ENCODE assay signal across 8 cellular contexts in genomic region chr12:132178801-132179401, GRCh38. TPM values are rescaled to one million over a fixed set of nuclear protein-coding genes. Genes with fewer than 3 reads are reported as not detected.
DNase-seq lines count a peak whose midpoint lies in the region; ATAC-seq and TF ChIP-seq lines count a peak whose summit lies in the region.

No MANE protein-coding gene starts in this region.

- no peak for TF ChIP-seq CTCF in Calu3 (IDR thresholded peaks at IDR 0.05; ENCODE audit: unreplicated experiment)

- POLR2A ChIA-PET in HEK293T (lab: Yijun Ruan, JAX), result interaction anchor here (1.0 kb wide), 1 partner anchor 11 kb away, joined by 3 read pairs; no protein-coding TSS in a partner anchor

- H3K4me3 Mint-ChIP-seq in Calu3 (ENCODE audit: low read depth, unreplicated experiment), result peak overlapping the region; percentile 39
- no peak overlapping the region for H3K4me3 Mint-ChIP-seq in natural killer cell treated with Interleukin-12 subunit alpha and Interleukin-12 subunit beta and Interleukin-15 and Interleukin-18, amount 100 ng/mL, for 72 hours

- H3K27ac Mint-ChIP-seq in Calu3 (ENCODE audit: unreplicated experiment), result no peak overlapping the region
- no peak overlapping the region for H3K27ac Mint-ChIP-seq in natural killer cell treated with Interleukin-12 subunit alpha and Interleukin-12 subunit beta and Interleukin-15 and Interleukin-18, amount 100 ng/mL, for 72 hours

- CTCF ChIA-PET in Calu3 (lab: Charles Lee), result interaction anchor here (0.7 kb wide), 1 partner anchor 10 kb away, joined by 3 read pairs; no protein-coding TSS in a partner anchor
- CTCF ChIA-PET in HEK293T (lab: Yijun Ruan, JAX), result no interaction called here

- no peaks in the 10 kb centered on the region for H3K4me1 Mint-ChIP-seq in Calu3 (ENCODE audit: low read depth, unreplicated experiment)
- H3K4me1 Mint-ChIP-seq in natural killer cell treated with Interleukin-12 subunit alpha and Interleukin-12 subunit beta and Interleukin-15 and Interleukin-18, amount 100 ng/mL, for 72 hours (ENCODE audit: low read depth in 2 of 2), result no peaks in the 10 kb centered on the region

- peak in 1 of 2 donors; percentile 36 for ATAC-seq in natural killer cell treated with Interleukin-12 subunit alpha and Interleukin-12 subunit beta and Interleukin-15 and Interleukin-18, amount 100 ng/mL, for 72 hours
- ATAC-seq in HG02642 (IDR thresholded peaks at IDR 0.05; ENCODE audit: poor library complexity, unreplicated experiment) (no peak), GM19324 (IDR thresholded peaks at IDR 0.05; ENCODE audit: low FRiP score, unreplicated experiment) (no peak)

- H3K27me3 Mint-ChIP-seq in Calu3 (ENCODE audit: unreplicated experiment), result peaks cover 91% of the 10 kb centered on the region
- H3K27me3 Mint-ChIP-seq in natural killer cell treated with Interleukin-12 subunit alpha and Interleukin-12 subunit beta and Interleukin-15 and Interleukin-18, amount 100 ng/mL, for 72 hours, result peaks cover 0 to 6% of the 10 kb centered on the region in 2 donors

- no peaks in the 10 kb centered on the region for H3K36me3 Mint-ChIP-seq in Calu3 (ENCODE audit: insufficient read depth, unreplicated experiment)
- no peaks in the 10 kb centered on the region for H3K36me3 Mint-ChIP-seq in natural killer cell treated with Interleukin-12 subunit alpha and Interleukin-12 subunit beta and Interleukin-15 and Interleukin-18, amount 100 ng/mL, for 72 hours

- no peak for DNase-seq in Calu3
- peak; percentile 13 for DNase-seq in NCI-H146 treated with DMSO at 0.1 percent for 48 hours (lab: John Stamatoyannopoulos, UW; ENCODE audit: unreplicated experiment)
- DNase-seq in activated CD4-positive, alpha-beta T cell treated with anti-CD3 and anti-CD28 coated beads, Interleukin-2, amount 50 U/mL, for 48 hours, result peak; percentile 54 to 64
- DNase-seq in natural killer cell treated with Interleukin-12 subunit alpha and Interleukin-12 subunit beta and Interleukin-15 and Interleukin-18, amount 100 ng/mL, for 72 hours (ENCODE audit: low spot score), result peak; percentile 34
- DNase-seq in HEK293T (ENCODE audit: extremely low spot score), result no peak
- no peak for DNase-seq in NCI-H446 treated with DMSO at 0.1 percent for 48 hours (lab: John Stamatoyannopoulos, UW)

- intact Hi-C loops in Calu3 (cut with micrococcal nuclease; ENCODE audit: unreplicated experiment), result no loop called here

- peaks cover 2% of the 10 kb centered on the region for H3K9me3 Mint-ChIP-seq in Calu3 (ENCODE audit: low read depth, unreplicated experiment)
- H3K9me3 Mint-ChIP-seq in natural killer cell treated with Interleukin-12 subunit alpha and Interleukin-12 subunit beta and Interleukin-15 and Interleukin-18, amount 100 ng/mL, for 72 hours, result no peaks in the 10 kb centered on the region

- no TSS peak for BruUV-seq in Calu3 (replicated peaks; lab: Mats Ljungman, UMichigan)

TF ChIP-seq in HEK293T, 16 proteins besides CTCF, POLR2A, EP300 and RAD21:
- no peak for TF ChIP-seq PKNOX1 (IDR thresholded peaks at IDR 0.05)
- no peak for TF ChIP-seq HDGF (IDR thresholded peaks at IDR 0.05; ENCODE audit: borderline replicate concordance)
- TF ChIP-seq BHLHE40 (IDR thresholded peaks at IDR 0.05; ENCODE audit: borderline replicate concordance), result no peak
- no peak for TF ChIP-seq ZNF384 (IDR thresholded peaks at IDR 0.05)
- no peak for TF ChIP-seq FOXK2 (IDR thresholded peaks at IDR 0.05)

RNA-seq across cellular contexts. Expression of gene NOC4L, which starts 34.6 kb away (rescaled TPM):
- 62.5 and 67.3 TPM in 2 replicates for total RNA-seq in Calu3 (2022)
- total RNA-seq in natural killer cell treated with Interleukin-12 subunit alpha and Interleukin-12 subunit beta and Interleukin-15 and Interleukin-18, amount 100 ng/mL, for 72 hours, result 10 to 100 TPM; 28.0 to 48.2 TPM

RNA-seq across cellular contexts. Expression of gene DDX51, which starts 34.8 kb away (rescaled TPM):
- 46.3 and 48.0 TPM in 2 replicates for total RNA-seq in Calu3 (2022)
- 10 to 100 TPM; 29.5 to 83.7 TPM for total RNA-seq in natural killer cell treated with Interleukin-12 subunit alpha and Interleukin-12 subunit beta and Interleukin-15 and Interleukin-18, amount 100 ng/mL, for 72 hours

Comparison
In these comparisons a context has a peak if more than half of its experiments do, and no peak if none do; other contexts are left out.
1. DNase-seq: peak in NCI-H146 treated with DMSO at 0.1 percent for 48 hours (single experiment), activated CD4-positive, alpha-beta T cell treated with anti-CD3 and anti-CD28 coated beads, Interleukin-2, amount 50 U/mL, for 48 hours (2 of 2) and natural killer cell treated with Interleukin-12 subunit alpha and Interleukin-12 subunit beta and Interleukin-15 and Interleukin-18, amount 100 ng/mL, for 72 hours (single experiment); none in Calu3 (single experiment), HEK293T (single experiment) and NCI-H446 treated with DMSO at 0.1 percent for 48 hours (single experiment).